ENCODE assay signal across 8 cellular contexts in genomic region chrX:12979011-12979629, GRCh38. TPM values are rescaled to one million over a fixed set of nuclear protein-coding genes. Genes with fewer than 3 reads are reported as not detected.
DNase-seq lines count a peak whose midpoint lies in the region; ATAC-seq and TF ChIP-seq lines count a peak whose summit lies in the region.

No MANE protein-coding gene starts in this region.

- no peak for TF ChIP-seq POLR2A in body of pancreas (IDR thresholded peaks at IDR 0.05)

- intact Hi-C loops in CD4-positive, alpha-beta T cell (cut with DNase I, micrococcal nuclease), result loop anchor here in 1 of 2 experiments (2.0 to 10.0 kb wide), 5 partner anchors 20 to 1056 kb away; partner anchors contain the start of gene TCEANC
- intact Hi-C loops in body of pancreas (cut with DNase I), result no loop called here

- H3K9ac ChIP-seq in HUES48 (ENCODE audit: low read depth, low read length), result no peak overlapping the region

- POLR2A ChIA-PET in CD4-positive, alpha-beta T cell (lab: Charles Lee), result interaction anchor here (1.3 to 20.8 kb wide), 17 partner anchors 10 to 756 kb away, joined by 3 to 1205 read pairs (median 16); partner anchors contain the start of genes OFD1 and TRAPPC2

- CTCF ChIA-PET in CD4-positive, alpha-beta T cell (lab: Charles Lee), result interaction anchor here (1.4 to 13.4 kb wide), 3 partner anchors 30 to 113 kb away, joined by 7 to 181 read pairs (median 50); no protein-coding TSS in a partner anchor

- H3K9me3 ChIP-seq in CD4-positive, alpha-beta T cell (ENCODE audit: control insufficient read depth, low read length), result no peaks in the 10 kb centered on the region
- H3K9me3 ChIP-seq in HUES48 (ENCODE audit: control insufficient read depth, insufficient read depth, low read length) (no peaks in the 10 kb centered on the region), body of pancreas (no peaks in the 10 kb centered on the region), BE2C (no peaks in the 10 kb centered on the region)

- peak overlapping the region; percentile 97 for H3K4me3 Mint-ChIP-seq in CD4-positive, alpha-beta T cell
- peak overlapping the region; percentile 93 for H3K4me3 Mint-ChIP-seq in natural killer cell treated with Interleukin-12 subunit alpha and Interleukin-12 subunit beta and Interleukin-15 and Interleukin-18, amount 100 ng/mL, for 72 hours

- H3K27me3 Mint-ChIP-seq in CD4-positive, alpha-beta T cell, result no peaks in the 10 kb centered on the region
- H3K27me3 Mint-ChIP-seq in natural killer cell treated with Interleukin-12 subunit alpha and Interleukin-12 subunit beta and Interleukin-15 and Interleukin-18, amount 100 ng/mL, for 72 hours, result peaks cover 0 to 8% of the 10 kb centered on the region in 2 donors

- peak overlapping the region; percentile 95 for H3K27ac Mint-ChIP-seq in CD4-positive, alpha-beta T cell
- H3K27ac Mint-ChIP-seq in natural killer cell treated with Interleukin-12 subunit alpha and Interleukin-12 subunit beta and Interleukin-15 and Interleukin-18, amount 100 ng/mL, for 72 hours, result peak overlapping the region; percentile 91

- H3K9me3 Mint-ChIP-seq in CD4-positive, alpha-beta T cell, result no peaks in the 10 kb centered on the region
- H3K9me3 Mint-ChIP-seq in natural killer cell treated with Interleukin-12 subunit alpha and Interleukin-12 subunit beta and Interleukin-15 and Interleukin-18, amount 100 ng/mL, for 72 hours, result peaks cover 3% of the 10 kb centered on the region

- peaks cover 18% of the 10 kb centered on the region for H3K36me3 ChIP-seq in HUES48 (ENCODE audit: control insufficient read depth, insufficient read depth, low read length)
- H3K36me3 ChIP-seq in body of pancreas (replicated peaks in 1 of 2; ENCODE audit: insufficient read depth in 1 of 2, low read depth in 2 of 2), result no peaks in the 10 kb centered on the region
- H3K36me3 ChIP-seq in BE2C, result no peaks in the 10 kb centered on the region

- peaks cover 58% of the 10 kb centered on the region for H3K4me1 Mint-ChIP-seq in CD4-positive, alpha-beta T cell (ENCODE audit: low read depth)
- H3K4me1 Mint-ChIP-seq in natural killer cell treated with Interleukin-12 subunit alpha and Interleukin-12 subunit beta and Interleukin-15 and Interleukin-18, amount 100 ng/mL, for 72 hours (ENCODE audit: low read depth in 2 of 2), result peaks cover 57 to 58% of the 10 kb centered on the region in 2 donors

- H3K27me3 ChIP-seq in CD4-positive, alpha-beta T cell (ENCODE audit: control insufficient read depth, insufficient read depth, low read length), result no peaks in the 10 kb centered on the region
- no peaks in the 10 kb centered on the region for H3K27me3 ChIP-seq in HUES48 (ENCODE audit: control insufficient read depth, insufficient read depth, low read length)
- no peaks in the 10 kb centered on the region for H3K27me3 ChIP-seq in body of pancreas
- no peaks in the 10 kb centered on the region for H3K27me3 ChIP-seq in BE2C

- no peak for DNase-seq in CD4-positive, alpha-beta T cell
- DNase-seq in body of pancreas (no peak), activated gamma-delta T cell treated with Interleukin-2 at 50 U/mL for 16 hours (no peak), BE2C (no peak), EL (no peak)
- DNase-seq in natural killer cell treated with Interleukin-12 subunit alpha and Interleukin-12 subunit beta and Interleukin-15 and Interleukin-18, amount 100 ng/mL, for 72 hours (ENCODE audit: low spot score), result no peak

- H3K4me3 ChIP-seq in HUES48 (ENCODE audit: low read depth, low read length), result no peak overlapping the region
- no peak overlapping the region for H3K4me3 ChIP-seq in body of pancreas
- no peak overlapping the region for H3K4me3 ChIP-seq in BE2C (ENCODE audit: low read depth, low read length)

- 29 to 34% methylated on average over 6 of the region's 6 CpGs for WGBS in body of pancreas, 2 donors

- H3K4me1 ChIP-seq in HUES48 (ENCODE audit: control insufficient read depth, insufficient read depth, low read length), result peaks cover 34% of the 10 kb centered on the region
- H3K4me1 ChIP-seq in body of pancreas, result peaks cover 11% of the 10 kb centered on the region
- H3K4me1 ChIP-seq in BE2C, result no peaks in the 10 kb centered on the region

- ATAC-seq in CD4-positive, alpha-beta T cell (ENCODE audit: poor library complexity), result no peak
- ATAC-seq in body of pancreas (no peak), HG02678 (IDR thresholded peaks at IDR 0.05; ENCODE audit: unreplicated experiment) (no peak)
- no peak for ATAC-seq in natural killer cell treated with Interleukin-12 subunit alpha and Interleukin-12 subunit beta and Interleukin-15 and Interleukin-18, amount 100 ng/mL, for 72 hours

- TF ChIP-seq CTCF in CD4-positive, alpha-beta T cell (IDR thresholded peaks at IDR 0.05), result no peak
- TF ChIP-seq CTCF in body of pancreas (IDR thresholded peaks at IDR 0.05), result no peak
- no peak for TF ChIP-seq CTCF in BE2C (IDR thresholded peaks at IDR 0.05; ENCODE audit: low read depth, low read length)

- H3K27ac ChIP-seq in CD4-positive, alpha-beta T cell (ENCODE audit: low read depth, low read length), result peak overlapping the region; percentile 75
- peak overlapping the region; percentile 82 for H3K27ac ChIP-seq in HUES48 (ENCODE audit: low read depth, low read length)
- H3K27ac ChIP-seq in body of pancreas, result peak overlapping the region in 3 of 4 donors; percentile 71 to 94 (median 88)

- peaks cover 44% of the 10 kb centered on the region for H3K36me3 Mint-ChIP-seq in CD4-positive, alpha-beta T cell (ENCODE audit: low read depth)
- peaks cover 22% of the 10 kb centered on the region for H3K36me3 Mint-ChIP-seq in natural killer cell treated with Interleukin-12 subunit alpha and Interleukin-12 subunit beta and Interleukin-15 and Interleukin-18, amount 100 ng/mL, for 72 hours

RNA-seq across cellular contexts. Expression of gene TMSB4X, which starts 4.2 kb away (rescaled TPM):
- 1,000 to 10,000 TPM; 2,621 to 2,738 TPM for total RNA-seq in CD4-positive, alpha-beta T cell
- 1,000 to 10,000 TPM; 1,104 to 1,472 TPM for total RNA-seq in body of pancreas
- 1,000 to 10,000 TPM; 2,674 to 5,601 TPM for total RNA-seq in natural killer cell treated with Interleukin-12 subunit alpha and Interleukin-12 subunit beta and Interleukin-15 and Interleukin-18, amount 100 ng/mL, for 72 hours
- 656 TPM for polyA plus RNA-seq in BE2C (2012; ENCODE audit: insufficient read depth, insufficient read length, low read depth)
